Comparison of ENCODE assay signal across 8 cellular contexts in genomic region chr16:28218109-28218508, GRCh38. TPM values are rescaled to one million over a fixed set of nuclear protein-coding genes. Genes with fewer than 3 reads are reported as not detected.
DNase-seq lines count a peak whose midpoint lies in the region; ATAC-seq and TF ChIP-seq lines count a peak whose summit lies in the region.

No MANE protein-coding gene starts in this region.

- H3K36me3 ChIP-seq in heart right ventricle (no peaks in the 10 kb centered on the region), hepatocyte (replicated peaks; ENCODE audit: insufficient read depth, low read depth) (no peaks in the 10 kb centered on the region)

- H3K4me3 ChIP-seq in heart right ventricle (no peak overlapping the region), hepatocyte (no peak overlapping the region)

- H3K4me1 Mint-ChIP-seq in activated T-cell treated with anti-CD3 and anti-CD28 coated beads, Interleukin-2, amount 50 U/mL, for 24 hours (ENCODE audit: low read depth) = peaks cover 8% of the 10 kb centered on the region

- no peaks in the 10 kb centered on the region for H3K27me3 Mint-ChIP-seq in activated T-cell treated with anti-CD3 and anti-CD28 coated beads, Interleukin-2, amount 50 U/mL, for 24 hours

- intact Hi-C loops in heart right ventricle (cut with DNase I) (no loop called here), Right ventricle myocardium superior (cut with DNase I) (no loop called here)

- TF ChIP-seq CTCF in heart right ventricle (IDR thresholded peaks at IDR 0.05) (peak in 5 of 9 donors; percentile 16 to 59 (median 19)), hepatocyte (IDR thresholded peaks at IDR 0.05; ENCODE audit: poor library complexity) (peak; percentile 37)

- H2AFZ ChIP-seq in hepatocyte = no peak overlapping the region

- H3K9me2 ChIP-seq in hepatocyte (replicated peaks; ENCODE audit: insufficient read depth) = no peaks in the 10 kb centered on the region

- H3K27ac ChIP-seq in heart right ventricle = no peak overlapping the region
- no peak overlapping the region for H3K27ac ChIP-seq in hepatocyte

- no peaks in the 10 kb centered on the region for H3K36me3 Mint-ChIP-seq in activated T-cell treated with anti-CD3 and anti-CD28 coated beads, Interleukin-2, amount 50 U/mL, for 24 hours (ENCODE audit: low read depth)

- no peaks in the 10 kb centered on the region for H4K20me1 ChIP-seq in hepatocyte (ENCODE audit: insufficient read depth, poor library complexity, severe bottlenecking)

- H3K9me3 Mint-ChIP-seq in activated T-cell treated with anti-CD3 and anti-CD28 coated beads, Interleukin-2, amount 50 U/mL, for 24 hours = no peaks in the 10 kb centered on the region

- H3K4me2 ChIP-seq in hepatocyte = no peak overlapping the region

- H3K27ac Mint-ChIP-seq in activated T-cell treated with anti-CD3 and anti-CD28 coated beads, Interleukin-2, amount 50 U/mL, for 24 hours = no peak overlapping the region

- H3K4me3 Mint-ChIP-seq in activated T-cell treated with anti-CD3 and anti-CD28 coated beads, Interleukin-2, amount 50 U/mL, for 24 hours = no peak overlapping the region

- H3K27me3 ChIP-seq in heart right ventricle = no peaks in the 10 kb centered on the region
- no peaks in the 10 kb centered on the region for H3K27me3 ChIP-seq in hepatocyte

- ATAC-seq in heart right ventricle (peak in 2 of 8 donors; percentile 70 to 74), Right ventricle myocardium superior (ENCODE audit: poor library complexity) (no peak), GM18517 (IDR thresholded peaks at IDR 0.05; ENCODE audit: unreplicated experiment) (no peak), HG03159 (IDR thresholded peaks at IDR 0.05; ENCODE audit: unreplicated experiment) (no peak)

- H3K9me3 ChIP-seq in heart right ventricle (no peaks in the 10 kb centered on the region), hepatocyte (ENCODE audit: low read depth) (no peaks in the 10 kb centered on the region)

- H3K79me2 ChIP-seq in hepatocyte = no peaks in the 10 kb centered on the region

- H3K4me1 ChIP-seq in heart right ventricle = peaks cover 0 to 1% (median 0%) of the 10 kb centered on the region in 9 donors
- H3K4me1 ChIP-seq in hepatocyte (ENCODE audit: insufficient read depth) = no peaks in the 10 kb centered on the region

- 69 to 70% methylated on average over 4 of the region's 4 CpGs for WGBS in heart right ventricle, 2 donors
- WGBS in hepatocyte (ENCODE audit: low lambda C conversion rate, missing lambda C conversion rate) = 88% methylated on average over 4 of the region's 4 CpGs

- DNase-seq in heart right ventricle = no peak
- DNase-seq in Right ventricle myocardium superior = no peak
- DNase-seq in NOMO-1 treated with dmso at 0.1 percent for 144 hours (lab: John Stamatoyannopoulos, UW; ENCODE audit: unreplicated experiment) = peak; percentile 9
- DNase-seq in activated T-cell treated with anti-CD3 and anti-CD28 coated beads, Interleukin-2, amount 50 U/mL, for 24 hours = peak; percentile 58
- DNase-seq in hepatocyte (ENCODE audit: low spot score) = peak; percentile 23
- peak; percentile 38 for DNase-seq in stimulated activated CD8-positive, alpha-beta memory T cell treated with anti-CD3 and anti-CD28 coated beads, Interleukin-15, amount 100 ng/mL, for 1 hour (ENCODE audit: low read depth)

RNA-seq across cellular contexts. Expression of gene XPO6, which starts 6.3 kb away (rescaled TPM):
- total RNA-seq in heart right ventricle = 10 to 100 TPM; 22.1 to 41.8 (median 28.9) TPM
- 10 to 100 TPM; 34.1 to 36.3 TPM for polyA plus RNA-seq in heart right ventricle
- total RNA-seq in Right ventricle myocardium superior = 25.2 TPM
- 49.7 and 111 TPM in 2 replicates for total RNA-seq in hepatocyte
- 39.8 and 48.8 TPM in 2 replicates for polyA plus RNA-seq in hepatocyte

Comparison
In these comparisons a context has a peak if more than half of its experiments do, and no peak if none do; other contexts are left out.
1. DNase-seq: peak in NOMO-1 treated with dmso at 0.1 percent for 144 hours (single experiment), activated T-cell treated with anti-CD3 and anti-CD28 coated beads, Interleukin-2, amount 50 U/mL, for 24 hours (single experiment), hepatocyte (single experiment) and stimulated activated CD8-positive, alpha-beta memory T cell treated with anti-CD3 and anti-CD28 coated beads, Interleukin-15, amount 100 ng/mL, for 1 hour (single experiment); none in heart right ventricle (0 of 2) and Right ventricle myocardium superior (single experiment).